In genomic region chr6:28269492-28269891, GRCh38 we compare ENCODE assay signal across 1 cellular context.
TF ChIP-seq lines count a peak whose summit lies in the region.

No MANE protein-coding gene starts in this region.

TF ChIP-seq in H1, 55 proteins besides CTCF, POLR2A, EP300 and RAD21:
- TF ChIP-seq BACH1 (IDR thresholded peaks at IDR 0.05; ENCODE audit: low read length): peak; percentile 69; the same call in 1 of the 2 replicates
- TF ChIP-seq JUND (IDR thresholded peaks at IDR 0.05; ENCODE audit: low read length): no peak
TF ChIP-seq in H1: peak in this region for 1.
